ENCODE assay signal across 1 cellular context in genomic region chr20:3172126-3172932, GRCh38.
TF ChIP-seq lines count a peak whose summit lies in the region.

No MANE protein-coding gene starts in this region.

TF ChIP-seq in H1, 55 proteins besides CTCF, POLR2A, EP300 and RAD21:
- TF ChIP-seq RXRA (IDR thresholded peaks at IDR 0.05; ENCODE audit: insufficient read depth, low read depth, low read length) (no peak), SIN3A (conservative IDR thresholded peaks at IDR 0.05 in 1 of 2, IDR thresholded peaks at IDR 0.05 in 1 of 2; ENCODE audit: low read depth in 1 of 2, low read length in 2 of 2) (no peak), RBBP5 (IDR thresholded peaks at IDR 0.05; ENCODE audit: borderline replicate concordance, low read depth, low read length) (no peak), GABPA (IDR thresholded peaks at IDR 0.05; ENCODE audit: borderline replicate concordance, insufficient read depth, low read length) (no peak), JUND (IDR thresholded peaks at IDR 0.05; ENCODE audit: low read length) (no peak)
